In the genomic region with DNA sequence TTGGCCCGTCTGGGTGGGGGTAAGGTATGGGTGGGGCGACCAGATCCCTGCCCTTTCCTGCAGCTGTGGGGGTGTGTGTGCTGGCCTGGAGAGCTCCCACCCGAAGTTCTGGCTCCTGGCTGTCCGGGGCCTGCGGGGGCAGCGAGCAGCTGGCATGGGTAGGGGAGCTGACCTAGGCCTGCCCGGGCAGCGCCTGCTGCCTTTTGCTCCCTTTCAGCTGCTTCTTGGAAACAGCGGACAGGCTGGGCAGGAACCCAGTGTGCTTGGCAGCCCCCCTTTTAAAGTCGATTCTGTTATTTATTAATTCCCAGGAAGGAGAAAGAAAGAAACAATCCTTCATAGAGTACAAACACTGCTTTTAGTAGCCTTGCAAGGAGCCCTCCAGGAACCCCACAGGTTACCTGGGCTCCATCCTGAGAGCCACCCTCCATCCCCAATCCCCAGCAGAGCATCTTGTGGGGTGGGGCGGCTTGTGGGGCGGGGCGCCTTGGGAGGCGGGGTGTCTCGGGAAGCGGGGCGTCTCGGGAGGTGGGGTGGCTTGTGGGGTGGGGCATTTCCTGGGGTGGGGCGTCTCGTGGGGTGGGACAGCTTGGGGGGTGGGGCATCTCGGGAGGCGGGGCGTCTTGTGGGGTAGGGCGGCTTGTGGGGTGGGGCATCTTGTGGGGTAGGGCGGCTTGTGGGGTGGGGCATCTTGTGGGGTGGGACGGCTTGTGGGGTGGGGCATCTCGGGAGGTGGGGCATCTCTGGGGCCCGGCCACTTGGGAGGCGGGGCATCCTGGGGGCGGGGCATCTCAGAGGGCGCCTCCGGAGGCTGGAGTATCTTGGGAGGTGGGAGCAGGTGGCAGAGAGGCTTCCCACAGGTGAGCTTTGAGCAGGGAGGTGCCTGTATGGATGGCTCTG, we compare ENCODE assay signal across 2 cellular contexts.
A peak's percentile ranks its signal among the peaks of the same experiment; 100 is the strongest.
TF ChIP-seq lines count a peak whose summit lies in the region.

No MANE protein-coding gene starts in this region.

TF ChIP-seq in liver, 16 proteins besides CTCF, POLR2A, EP300 and RAD21:
- TF ChIP-seq REST (IDR thresholded peaks at IDR 0.05) (no peak), EGR1 (IDR thresholded peaks at IDR 0.05; ENCODE audit: low read depth in 2 of 2) (peak in 1 of 2 donors; percentile 17), RXRA (IDR thresholded peaks at IDR 0.05) (peak in 1 of 2 donors; percentile 52), ZBTB33 (IDR thresholded peaks at IDR 0.05) (no peak), FOXA1 (IDR thresholded peaks at IDR 0.05) (no peak), JUND (IDR thresholded peaks at IDR 0.05) (no peak), FOXA2 (IDR thresholded peaks at IDR 0.05) (no peak), NR2F2 (IDR thresholded peaks at IDR 0.05) (no peak), YY1 (IDR thresholded peaks at IDR 0.05) (no peak), SP1 (IDR thresholded peaks at IDR 0.05) (no peak), GABPA (IDR thresholded peaks at IDR 0.05 in 1 of 2, conservative IDR thresholded peaks at IDR 0.05 in 1 of 2) (no peak), HNF4A (conservative IDR thresholded peaks at IDR 0.05) (peak in 1 of 2 donors; percentile 43), TAF1 (conservative IDR thresholded peaks at IDR 0.05) (no peak), HNF4G (IDR thresholded peaks at IDR 0.05) (no peak)
- TF ChIP-seq, protein P1, sequence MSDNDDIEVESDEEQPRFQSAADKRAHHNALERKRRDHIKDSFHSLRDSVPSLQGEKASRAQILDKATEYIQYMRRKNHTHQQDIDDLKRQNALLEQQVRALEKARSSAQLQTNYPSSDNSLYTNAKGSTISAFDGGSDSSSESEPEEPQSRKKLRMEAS (IDR thresholded peaks at IDR 0.05) = no peak
- TF ChIP-seq, protein P2, sequence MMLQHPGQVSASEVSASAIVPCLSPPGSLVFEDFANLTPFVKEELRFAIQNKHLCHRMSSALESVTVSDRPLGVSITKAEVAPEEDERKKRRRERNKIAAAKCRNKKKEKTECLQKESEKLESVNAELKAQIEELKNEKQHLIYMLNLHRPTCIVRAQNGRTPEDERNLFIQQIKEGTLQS (IDR thresholded peaks at IDR 0.05) = no peak
TF ChIP-seq in liver: peak in this region for 3.

TF ChIP-seq in HepG2, 621 proteins besides CTCF, POLR2A, EP300 and RAD21:
- no peak for TF ChIP-seq ZNF460 (CRISPR knock-in tag; IDR thresholded peaks at IDR 0.05; ENCODE audit: borderline replicate concordance)
- TF ChIP-seq MTA3 (CRISPR knock-in tag; IDR thresholded peaks at IDR 0.05) = no peak
- no peak for TF ChIP-seq DRAP1 (CRISPR knock-in tag; IDR thresholded peaks at IDR 0.05)
- no peak for TF ChIP-seq HNF4A (CRISPR knock-in tag; IDR thresholded peaks at IDR 0.05)
- no peak for TF ChIP-seq TSC22D2 (CRISPR knock-in tag; IDR thresholded peaks at IDR 0.05; ENCODE audit: borderline replicate concordance)
- TF ChIP-seq SUZ12 (IDR thresholded peaks at IDR 0.05; ENCODE audit: low read depth, low read length) = no peak
